Comparison of ENCODE assay signal across 27 cellular contexts in genomic region chr2:180690611-180691010, GRCh38.
A peak's percentile ranks its signal among the peaks of the same experiment; 100 is the strongest.
DNase-seq lines count a peak whose midpoint lies in the region; ATAC-seq and TF ChIP-seq lines count a peak whose summit lies in the region.
"Had no signal": no experiment of that assay in that cellular context is flagged by ENCODE, and none has a peak within 500 bp of the region (broad histone marks: within the 10 kb centered on the region; RNA-seq: fewer than 3 reads in every experiment).

No MANE protein-coding gene starts in this region.

- H3K27me3 Mint-ChIP-seq in CD4-positive, alpha-beta memory T cell = peaks cover 3 to 4% of the 10 kb centered on the region in 2 donors
- H3K27me3 Mint-ChIP-seq: activated T-cell treated with anti-CD3 and anti-CD28 coated beads, Interleukin-2, amount 50 U/mL, for 24 hours; memory B cell had no signal

- no peaks in the 10 kb centered on the region for H3K27me3 ChIP-seq in SK-N-SH (ENCODE audit: insufficient read depth)
- H3K27me3 ChIP-seq in CD4-positive, alpha-beta memory T cell (ENCODE audit: insufficient read depth, low read length) = no peaks in the 10 kb centered on the region
- H3K27me3 ChIP-seq: BE2C, breast epithelium, heart left ventricle, MG63 had no signal

- TF ChIP-seq CTCF in SK-N-SH (IDR thresholded peaks at IDR 0.05) = no peak
- no peak for TF ChIP-seq CTCF in fibroblast of pulmonary artery (IDR thresholded peaks at IDR 0.05; ENCODE audit: low read length, missing control alignments)

- no peaks in the 10 kb centered on the region for H4K20me1 ChIP-seq in SK-N-SH (ENCODE audit: insufficient read depth)

- H3K9me3 Mint-ChIP-seq in CD4-positive, alpha-beta memory T cell = no peaks in the 10 kb centered on the region
- H3K9me3 Mint-ChIP-seq: activated T-cell treated with anti-CD3 and anti-CD28 coated beads, Interleukin-2, amount 50 U/mL, for 24 hours; endodermal cell; memory B cell had no signal

- H3K9me3 ChIP-seq in SK-N-SH = no peaks in the 10 kb centered on the region
- no peaks in the 10 kb centered on the region for H3K9me3 ChIP-seq in CD4-positive, alpha-beta memory T cell (ENCODE audit: control insufficient read depth in 1 of 2, low read length in 2 of 2)
- H3K9me3 ChIP-seq: BE2C, breast epithelium, heart left ventricle, MG63 had no signal

- no peaks in the 10 kb centered on the region for H3K36me3 Mint-ChIP-seq in CD4-positive, alpha-beta memory T cell
- H3K36me3 Mint-ChIP-seq: memory B cell had no signal

- H3K9ac ChIP-seq in SK-N-SH = no peak overlapping the region

- H3K4me3 ChIP-seq in SK-N-SH (ENCODE audit: low read depth in 2 of 2, low read length in 1 of 2) = no peak overlapping the region
- no peak overlapping the region for H3K4me3 ChIP-seq in fibroblast of pulmonary artery (replicated peaks; ENCODE audit: low read depth, low read length)
- no peak overlapping the region for H3K4me3 ChIP-seq in CD4-positive, alpha-beta memory T cell (ENCODE audit: low read length in 2 of 2)
- H3K4me3 ChIP-seq: breast epithelium, heart left ventricle, MG63, smooth muscle cell had no signal

- no peak overlapping the region for H3K27ac ChIP-seq in SK-N-SH (ENCODE audit: low read depth in 2 of 2, low read length in 1 of 2)
- H3K27ac ChIP-seq in CD4-positive, alpha-beta memory T cell (ENCODE audit: low read depth, low read length) = no peak overlapping the region
- H3K27ac ChIP-seq: breast epithelium, heart left ventricle had no signal

- ATAC-seq in SK-N-SH treated with all-trans-retinoic acid at 6 μM for 48 hours = peak; percentile 38
- ATAC-seq: heart left ventricle, left cardiac atrium, T-helper 17 cell had no signal

- no peak overlapping the region for H3K4me3 Mint-ChIP-seq in CD4-positive, alpha-beta memory T cell
- H3K4me3 Mint-ChIP-seq: activated T-cell treated with anti-CD3 and anti-CD28 coated beads, Interleukin-2, amount 50 U/mL, for 24 hours; endodermal cell; memory B cell; T-helper 17 cell had no signal

- no peaks in the 10 kb centered on the region; a peak in 1 of 4 replicates for H3K4me1 ChIP-seq in SK-N-SH (ENCODE audit: control insufficient read depth in 1 of 2, insufficient read depth in 2 of 2, low read depth in 1 of 2, low read length in 1 of 2)
- H3K4me1 ChIP-seq in CD4-positive, alpha-beta memory T cell (ENCODE audit: insufficient read depth, low read length) = no peaks in the 10 kb centered on the region
- H3K4me1 ChIP-seq: BE2C, breast epithelium, heart left ventricle had no signal

- intact Hi-C loops in CD4-positive, alpha-beta memory T cell (cut with micrococcal nuclease) = no loop called here

- CTCF ChIA-PET in SK-N-SH (lab: Yijun Ruan, JAX) = no interaction called here
- CTCF ChIA-PET in CD4-positive, alpha-beta memory T cell (lab: Charles Lee; ENCODE audit: partially characterized antibody) = no interaction called here

- H3K9me2 ChIP-seq in SK-N-SH = no peaks in the 10 kb centered on the region

- H3K4me1 Mint-ChIP-seq in CD4-positive, alpha-beta memory T cell = no peaks in the 10 kb centered on the region
- H3K4me1 Mint-ChIP-seq: memory B cell, T-helper 17 cell had no signal

- H3K4me2 ChIP-seq in SK-N-SH = no peak overlapping the region
- H3K4me2 ChIP-seq: smooth muscle cell had no signal

- H3K27ac Mint-ChIP-seq in CD4-positive, alpha-beta memory T cell = no peak overlapping the region
- H3K27ac Mint-ChIP-seq: activated T-cell treated with anti-CD3 and anti-CD28 coated beads, Interleukin-2, amount 50 U/mL, for 24 hours; endodermal cell; memory B cell; T-helper 17 cell had no signal

- no peaks in the 10 kb centered on the region for H3F3A ChIP-seq in SK-N-SH (replicated peaks; ENCODE audit: insufficient read depth)

- POLR2A ChIA-PET in SK-N-SH (lab: Yijun Ruan, JAX) = no interaction called here
- POLR2A ChIA-PET in CD4-positive, alpha-beta memory T cell (lab: Charles Lee; ENCODE audit: partially characterized antibody) = no interaction called here

- no peak for TF ChIP-seq RAD21 in SK-N-SH (IDR thresholded peaks at IDR 0.05; ENCODE audit: low read length)

- TF ChIP-seq EP300 in SK-N-SH (IDR thresholded peaks at IDR 0.05; ENCODE audit: borderline replicate concordance in 1 of 2, low read depth in 1 of 2, low read length in 1 of 2) = no peak

- DNase-seq in SK-N-SH (no peak), amniotic epithelial cell (ENCODE audit: low read depth) (peak; percentile 57), fibroblast of pulmonary artery (ENCODE audit: low read depth) (peak; percentile 68), GM19238 (ENCODE audit: insufficient read length, low spot score) (no peak), OCI-M1 (lab: John Stamatoyannopoulos, UW) (no peak), HUDEP-2 (lab: John Stamatoyannopoulos, UW; ENCODE audit: unreplicated experiment in 76 of 76) (no peak)
- DNase-seq in CD4-positive, alpha-beta memory T cell = no peak
- DNase-seq: 8988T; activated T-cell treated with anti-CD3 and anti-CD28 coated beads, Interleukin-2, amount 50 U/mL, for 24 hours; BE2C; cortex of kidney; DMS79; endodermal cell; heart left ventricle; left cardiac atrium; MG63; NCI-H1436; NCI-H510A treated with DMSO at 0.1 percent for 48 hours; NK-92 treated with Interleukin-12 subunit alpha and Interleukin-12 subunit beta, amount 100 ng/mL, for 24 hours; nucleus accumbens; stimulated activated CD4-positive, alpha-beta T cell treated with anti-CD3 and anti-CD28 coated beads, Interleukin-2, amount 100 ng/mL, for 24 hours; T-helper 17 cell; trophoblast cell had no signal

- H2AFZ ChIP-seq in SK-N-SH (ENCODE audit: low read depth) = no peak overlapping the region

- no peaks in the 10 kb centered on the region for H3K36me3 ChIP-seq in SK-N-SH (replicated peaks in 1 of 2; ENCODE audit: control insufficient read depth in 1 of 2, insufficient read depth in 2 of 2, low read length in 1 of 2)
- H3K36me3 ChIP-seq in CD4-positive, alpha-beta memory T cell (ENCODE audit: insufficient read depth, low read length) = no peaks in the 10 kb centered on the region
- H3K36me3 ChIP-seq: BE2C, breast epithelium, heart left ventricle, MG63 had no signal

- H3K79me2 ChIP-seq in SK-N-SH (ENCODE audit: insufficient read depth) = no peaks in the 10 kb centered on the region

TF ChIP-seq in SK-N-SH treated with all-trans-retinoic acid at 6 μM for 48 hours, 23 proteins besides CTCF, POLR2A, EP300 and RAD21 (continues in another document):
- TF ChIP-seq ZNF70 (CRISPR knock-in tag; IDR thresholded peaks at IDR 0.05) (no peak), PPARA (CRISPR knock-in tag; IDR thresholded peaks at IDR 0.05; ENCODE audit: borderline replicate concordance) (no peak), ZFP3 (CRISPR knock-in tag; IDR thresholded peaks at IDR 0.05) (no peak), TSHZ2 (CRISPR knock-in tag; IDR thresholded peaks at IDR 0.05) (no peak), ZFP30 (CRISPR knock-in tag; IDR thresholded peaks at IDR 0.05) (no peak), RARB (CRISPR knock-in tag; IDR thresholded peaks at IDR 0.05) (no peak)

TF ChIP-seq in SK-N-SH, 30 proteins besides CTCF, POLR2A, EP300 and RAD21:
- no peak for TF ChIP-seq MEF2A (IDR thresholded peaks at IDR 0.05; ENCODE audit: borderline replicate concordance, low read depth)

Comparison
In these comparisons a context has a peak if more than half of its experiments do, and no peak if none do; other contexts are left out.
1. DNase-seq: peak in amniotic epithelial cell (single experiment) and fibroblast of pulmonary artery (single experiment); none in SK-N-SH (single experiment), GM19238 (single experiment), CD4-positive, alpha-beta memory T cell (0 of 5), OCI-M1 (single experiment) and HUDEP-2 (0 of 76).